Comparison of ENCODE assay signal across 8 cellular contexts in the genomic region with DNA sequence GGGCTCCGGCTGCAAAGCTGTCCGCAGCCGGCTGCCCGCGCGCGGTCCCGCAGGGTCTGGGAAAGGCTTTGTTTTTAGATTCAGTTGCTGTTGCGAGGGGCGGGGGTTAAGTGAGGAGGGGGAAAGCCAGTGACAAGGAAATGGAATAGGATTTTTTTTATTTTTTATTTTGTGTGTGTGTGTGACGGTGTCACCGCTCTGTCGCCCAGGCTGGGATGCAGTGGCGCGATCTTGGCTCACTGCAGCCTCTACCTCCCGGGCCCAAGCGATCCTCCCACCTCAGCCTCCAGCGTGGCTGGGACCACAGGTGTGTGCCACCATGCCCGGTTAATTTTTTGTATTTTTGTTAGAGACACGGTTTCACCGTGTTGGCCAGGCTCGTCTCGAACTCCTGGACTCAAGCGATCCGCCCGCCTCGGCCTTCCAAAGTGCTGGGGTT. TPM values are rescaled to one million over a fixed set of nuclear protein-coding genes. Genes with fewer than 3 reads are reported as not detected.
DNase-seq lines count a peak whose midpoint lies in the region; ATAC-seq, FAIRE-seq and TF ChIP-seq lines count a peak whose summit lies in the region.

No MANE protein-coding gene starts in this region.

- peak overlapping the region; percentile 82 for H3K27ac Mint-ChIP-seq in astrocyte (ENCODE audit: unreplicated experiment)

- H3K9me3 ChIP-seq in astrocyte (ENCODE audit: insufficient read depth, low read depth, low read length): no peaks in the 10 kb centered on the region
- H3K9me3 ChIP-seq in thymus (ENCODE audit: control insufficient read depth): no peaks in the 10 kb centered on the region

- no peaks in the 10 kb centered on the region for H3K27me3 Mint-ChIP-seq in astrocyte (ENCODE audit: low read depth, unreplicated experiment)

- WGBS in thymus: 35% methylated on average over 27 of the region's 27 CpGs

- H3K36me3 ChIP-seq in astrocyte (ENCODE audit: insufficient read depth, low read length) (no peaks in the 10 kb centered on the region), thymus (ENCODE audit: control insufficient read depth, insufficient read depth) (no peaks in the 10 kb centered on the region)

- H3K4me1 ChIP-seq in astrocyte (ENCODE audit: insufficient read depth, low read length) (peaks cover 27% of the 10 kb centered on the region), thymus (ENCODE audit: control insufficient read depth, insufficient read depth, low read length) (peaks cover 30% of the 10 kb centered on the region)

- H3K36me3 Mint-ChIP-seq in astrocyte (ENCODE audit: low read depth, unreplicated experiment): peaks cover 2% of the 10 kb centered on the region

- no peaks in the 10 kb centered on the region for H3K9me3 Mint-ChIP-seq in astrocyte (ENCODE audit: unreplicated experiment)

- peaks cover 52% of the 10 kb centered on the region for H3K79me2 ChIP-seq in astrocyte (ENCODE audit: insufficient read depth, low read length)

- no peak for TF ChIP-seq POLR2A in H54 (IDR thresholded peaks at IDR 0.05; ENCODE audit: low read depth, low read length)

- DNase-seq in activated CD4-positive, alpha-beta T cell treated with anti-CD3 and anti-CD28 coated beads, Interleukin-2, amount 50 U/mL, for 1 hour: peak; percentile 12
- no peak for DNase-seq in activated CD4-positive, alpha-beta T cell treated with anti-CD3 and anti-CD28 coated beads, Interleukin-2, amount 50 U/mL, for 48 hours
- no peak for DNase-seq in astrocyte (ENCODE audit: low read depth)
- peak; percentile 43 for DNase-seq in kidney glomerular epithelial cell (lab: John Stamatoyannopoulos, UW)
- no peak for DNase-seq in NCI-H1436 (lab: John Stamatoyannopoulos, UW)
- DNase-seq in H54 (ENCODE audit: insufficient read length, low spot score): no peak

- H3K9ac ChIP-seq in astrocyte (ENCODE audit: low read length): peak overlapping the region; percentile 99

- H3K27me3 ChIP-seq in astrocyte (ENCODE audit: insufficient read depth, low read length): no peaks in the 10 kb centered on the region
- no peaks in the 10 kb centered on the region for H3K27me3 ChIP-seq in thymus (ENCODE audit: control insufficient read depth, insufficient read depth)

- TF ChIP-seq CTCF in astrocyte (IDR thresholded peaks at IDR 0.05; ENCODE audit: insufficient read depth, low read depth, low read length): no peak

- H3K27ac ChIP-seq in astrocyte (ENCODE audit: low read depth, low read length) (peak overlapping the region; percentile 96), thymus (ENCODE audit: low read depth) (peak overlapping the region; percentile 97)

- H4K20me1 ChIP-seq in astrocyte (ENCODE audit: insufficient read depth, low read length): peaks cover 37% of the 10 kb centered on the region

- peak overlapping the region; percentile 83 for H3K4me3 Mint-ChIP-seq in astrocyte (ENCODE audit: unreplicated experiment)

- peaks cover 29% of the 10 kb centered on the region for H3K4me1 Mint-ChIP-seq in astrocyte (ENCODE audit: low read depth, unreplicated experiment)

- H2AFZ ChIP-seq in astrocyte (ENCODE audit: low read depth, low read length): peak overlapping the region; percentile 74

- FAIRE-seq in astrocyte (lab: Jason Lieb, UNC): no peak
- no peak for FAIRE-seq in H54 (lab: Jason Lieb, UNC)

- peak overlapping the region; percentile 89 for H3K4me3 ChIP-seq in astrocyte (ENCODE audit: insufficient read depth, low read depth, low read length)
- peak overlapping the region; percentile 96 for H3K4me3 ChIP-seq in thymus (ENCODE audit: low read length)

- H3K4me2 ChIP-seq in astrocyte (ENCODE audit: low read length): peak overlapping the region; percentile 83

- no peak for ATAC-seq in GM21529 (IDR thresholded peaks at IDR 0.05; ENCODE audit: unreplicated experiment)

RNA-seq across cellular contexts. Expression of a gene that starts 0.6 kb away (rescaled TPM):
- 78.8 and 93.3 TPM in 2 replicates for total RNA-seq in astrocyte
- polyA plus RNA-seq in thymus: 41.2 TPM

RNA-seq across cellular contexts. Expression of a gene that starts 38.0 kb away (rescaled TPM):
- 0.34 and 0.61 TPM in 2 replicates for total RNA-seq in astrocyte
- polyA plus RNA-seq in thymus: 0.78 TPM

RNA-seq across cellular contexts. Expression of a gene that starts 58.9 kb away (rescaled TPM):
- total RNA-seq in astrocyte: 3.8 and 5.2 TPM in 2 replicates
- 13.0 TPM for polyA plus RNA-seq in thymus

Comparison
In these comparisons a context has a peak if more than half of its experiments do, and no peak if none do; other contexts are left out.
1. DNase-seq: peak in activated CD4-positive, alpha-beta T cell treated with anti-CD3 and anti-CD28 coated beads, Interleukin-2, amount 50 U/mL, for 1 hour (single experiment) and kidney glomerular epithelial cell (single experiment); none in activated CD4-positive, alpha-beta T cell treated with anti-CD3 and anti-CD28 coated beads, Interleukin-2, amount 50 U/mL, for 48 hours (0 of 2), astrocyte (single experiment), NCI-H1436 (single experiment) and H54 (single experiment).